Comparison of ENCODE assay signal across 15 cellular contexts in genomic region chrY:20538933-20539332, GRCh38. TPM values are rescaled to one million over a fixed set of nuclear protein-coding genes. Genes with fewer than 3 reads are reported as not detected.
DNase-seq lines count a peak whose midpoint lies in the region; ATAC-seq and TF ChIP-seq lines count a peak whose summit lies in the region.
"Had no signal": no experiment of that assay in that cellular context is flagged by ENCODE, and none has a peak within 500 bp of the region (broad histone marks: within the 10 kb centered on the region; RNA-seq: fewer than 3 reads in every experiment).

No MANE protein-coding gene starts in this region.

- no peaks in the 10 kb centered on the region for H3K9me3 Mint-ChIP-seq in activated CD4-positive, alpha-beta T cell treated with anti-CD3 and anti-CD28 coated beads, Interleukin-2, amount 10 ng/mL, durations not matched to agents 7 days and 5 days
- H3K9me3 Mint-ChIP-seq in activated CD8-positive, alpha-beta T cell treated with anti-CD3 and anti-CD28 coated beads for 36 hours = no peaks in the 10 kb centered on the region

- intact Hi-C loops in activated CD8-positive, alpha-beta T cell treated with anti-CD3 and anti-CD28 coated beads for 36 hours (cut with micrococcal nuclease) = no loop called here

- H3K4me1 Mint-ChIP-seq in activated CD4-positive, alpha-beta T cell treated with anti-CD3 and anti-CD28 coated beads, Interleukin-2, amount 10 ng/mL, durations not matched to agents 7 days and 5 days = peaks cover 28% of the 10 kb centered on the region
- H3K4me1 Mint-ChIP-seq in activated CD8-positive, alpha-beta T cell treated with anti-CD3 and anti-CD28 coated beads for 36 hours (ENCODE audit: low read depth) = peaks cover 21% of the 10 kb centered on the region

- ATAC-seq in GM19043 (IDR thresholded peaks at IDR 0.05; ENCODE audit: low read depth, unreplicated experiment) (peak; percentile 67), HG02588 (IDR thresholded peaks at IDR 0.05; ENCODE audit: unreplicated experiment) (peak; percentile 63), HG03565 (IDR thresholded peaks at IDR 0.05; ENCODE audit: unreplicated experiment) (peak; percentile 60)
- ATAC-seq in activated CD8-positive, alpha-beta T cell treated with anti-CD3 and anti-CD28 coated beads for 36 hours = no peak
- ATAC-seq: Right ventricle myocardium inferior had no signal

- no peaks in the 10 kb centered on the region for H3K27me3 Mint-ChIP-seq in activated CD4-positive, alpha-beta T cell treated with anti-CD3 and anti-CD28 coated beads, Interleukin-2, amount 10 ng/mL, durations not matched to agents 7 days and 5 days
- no peaks in the 10 kb centered on the region for H3K27me3 Mint-ChIP-seq in activated CD8-positive, alpha-beta T cell treated with anti-CD3 and anti-CD28 coated beads for 36 hours

- POLR2A ChIA-PET in activated CD4-positive, alpha-beta T cell treated with anti-CD3 and anti-CD28 coated beads, Interleukin-2, amount 10 ng/mL, durations not matched to agents 7 days and 5 days (lab: Charles Lee) = no interaction called here
- POLR2A ChIA-PET in activated CD8-positive, alpha-beta T cell treated with anti-CD3 and anti-CD28 coated beads for 36 hours (lab: Charles Lee) = no interaction called here

- no peaks in the 10 kb centered on the region for H3K36me3 Mint-ChIP-seq in activated CD4-positive, alpha-beta T cell treated with anti-CD3 and anti-CD28 coated beads, Interleukin-2, amount 10 ng/mL, durations not matched to agents 7 days and 5 days (ENCODE audit: low read depth)
- H3K36me3 Mint-ChIP-seq in activated CD8-positive, alpha-beta T cell treated with anti-CD3 and anti-CD28 coated beads for 36 hours (ENCODE audit: low read depth) = peaks cover 1% of the 10 kb centered on the region

- peak overlapping the region; percentile 66 for H3K27ac Mint-ChIP-seq in activated CD4-positive, alpha-beta T cell treated with anti-CD3 and anti-CD28 coated beads, Interleukin-2, amount 10 ng/mL, durations not matched to agents 7 days and 5 days
- H3K27ac Mint-ChIP-seq in activated CD8-positive, alpha-beta T cell treated with anti-CD3 and anti-CD28 coated beads for 36 hours = no peak overlapping the region

- no peak overlapping the region for H3K4me3 Mint-ChIP-seq in activated CD4-positive, alpha-beta T cell treated with anti-CD3 and anti-CD28 coated beads, Interleukin-2, amount 10 ng/mL, durations not matched to agents 7 days and 5 days
- no peak overlapping the region for H3K4me3 Mint-ChIP-seq in activated CD8-positive, alpha-beta T cell treated with anti-CD3 and anti-CD28 coated beads for 36 hours

- DNase-seq in activated CD4-positive, alpha-beta T cell treated with anti-CD3 and anti-CD28 coated beads, Interleukin-2, amount 10 ng/mL, durations not matched to agents 7 days and 5 days = no peak
- no peak for DNase-seq in activated CD4-positive, alpha-beta T cell treated with anti-CD3 and anti-CD28 coated beads for 1 hour
- no peak for DNase-seq in activated CD8-positive, alpha-beta T cell treated with anti-CD3 and anti-CD28 coated beads for 36 hours
- DNase-seq in GF-D8 (lab: John Stamatoyannopoulos, UW) (no peak), AG20443 (ENCODE audit: low spot score) (no peak)
- DNase-seq: COR-L47, EL, NCI-H1092 treated with DMSO at 0.1 percent for 48 hours, NCI-H2081 treated with DMSO at 0.1 percent for 48 hours, NCI-H524 had no signal

- CTCF ChIA-PET in activated CD4-positive, alpha-beta T cell treated with anti-CD3 and anti-CD28 coated beads, Interleukin-2, amount 10 ng/mL, durations not matched to agents 7 days and 5 days (lab: Charles Lee) = no interaction called here
- CTCF ChIA-PET in activated CD8-positive, alpha-beta T cell treated with anti-CD3 and anti-CD28 coated beads for 36 hours (lab: Charles Lee) = no interaction called here

- no peak for TF ChIP-seq CTCF in activated CD8-positive, alpha-beta T cell treated with anti-CD3 and anti-CD28 coated beads for 36 hours (IDR thresholded peaks at IDR 0.05)

RNA-seq across cellular contexts. Expression of gene EIF1AY, which starts 36.6 kb away (rescaled TPM):
- total RNA-seq in activated CD4-positive, alpha-beta T cell treated with anti-CD3 and anti-CD28 coated beads, Interleukin-2, amount 10 ng/mL, durations not matched to agents 7 days and 5 days = 10 to 100 TPM; 68.8 to 71.4 TPM
- total RNA-seq in activated CD8-positive, alpha-beta T cell treated with anti-CD3 and anti-CD28 coated beads for 36 hours = 10 to 100 TPM; 89.8 to 92.0 TPM
- total RNA-seq: MCF 10A had no signal
